18 cellular contexts compared by ENCODE assay signal in genomic region chr9:109627042-109627441, GRCh38.
"Had no signal": no experiment of that assay in that cellular context is flagged by ENCODE, and none has a peak within 500 bp of the region (broad histone marks: within the 10 kb centered on the region; RNA-seq: fewer than 3 reads in every experiment).

No MANE protein-coding gene starts in this region.

- H3K4me3 ChIP-seq: coronary artery, testis had no signal

- H3K27ac ChIP-seq: coronary artery, epithelial cell of prostate, testis, VCaP had no signal

- H3K4me3 Mint-ChIP-seq: activated CD8-positive, alpha-beta T cell treated with anti-CD3 and anti-CD28 coated beads, Interleukin-2, amount 10 ng/mL, durations not matched to agents 7 days and 5 days; activated naive CD8-positive, alpha-beta T cell treated with anti-CD3 and anti-CD28 coated beads, Interleukin-2, amount 50 U/mL, for 24 hours; activated T-helper 1 cell treated with anti-CD3 and anti-CD28 coated beads, Interleukin-12 subunit alpha, Interleukin-12 subunit beta, Interleukin-2, Interleukin-4 antibody, amounts not matched to agents 30 ng/mL and 10 ng/mL and 1 ng/mL, durations not matched to agents 14 hours and 24 hours and 36 hours; memory B cell; nephron progenitor cell; stimulated activated naive CD8-positive, alpha-beta T cell treated with anti-CD3 and anti-CD28 coated beads, Interleukin-15, amount 100 ng/mL, for 72 hours; T-cell had no signal

- H3K4me1 ChIP-seq: testis had no signal

- H3K4me1 Mint-ChIP-seq: activated naive CD8-positive, alpha-beta T cell treated with anti-CD3 and anti-CD28 coated beads, Interleukin-2, amount 50 U/mL, for 24 hours; memory B cell; nephron progenitor cell; stimulated activated naive CD8-positive, alpha-beta T cell treated with anti-CD3 and anti-CD28 coated beads, Interleukin-15, amount 100 ng/mL, for 72 hours; T-cell had no signal

- H3K27me3 Mint-ChIP-seq: stimulated activated naive CD8-positive, alpha-beta T cell treated with anti-CD3 and anti-CD28 coated beads, Interleukin-15, amount 100 ng/mL, for 72 hours had no signal

- H3K27ac Mint-ChIP-seq: activated CD8-positive, alpha-beta T cell treated with anti-CD3 and anti-CD28 coated beads, Interleukin-2, amount 10 ng/mL, durations not matched to agents 7 days and 5 days; activated naive CD8-positive, alpha-beta T cell treated with anti-CD3 and anti-CD28 coated beads, Interleukin-2, amount 50 U/mL, for 24 hours; activated T-helper 1 cell treated with anti-CD3 and anti-CD28 coated beads, Interleukin-12 subunit alpha, Interleukin-12 subunit beta, Interleukin-2, Interleukin-4 antibody, amounts not matched to agents 30 ng/mL and 10 ng/mL and 1 ng/mL, durations not matched to agents 14 hours and 24 hours and 36 hours; memory B cell; nephron progenitor cell; stimulated activated naive CD8-positive, alpha-beta T cell treated with anti-CD3 and anti-CD28 coated beads, Interleukin-15, amount 100 ng/mL, for 72 hours; T-cell had no signal

- DNase-seq: activated CD4-positive, alpha-beta T cell treated with anti-CD3 and anti-CD28 coated beads for 4 hours; activated CD8-positive, alpha-beta memory T cell treated with anti-CD3 and anti-CD28 coated beads, Interleukin-2, amount 50 U/mL, for 48 hours; activated CD8-positive, alpha-beta T cell treated with anti-CD3 and anti-CD28 coated beads, Interleukin-2, amount 10 ng/mL, durations not matched to agents 7 days and 5 days; activated naive CD4-positive, alpha-beta T cell treated with Interleukin-2 at 50 U/mL for 16 hours; activated naive CD8-positive, alpha-beta T cell treated with anti-CD3 and anti-CD28 coated beads, Interleukin-2, amount 50 U/mL, for 24 hours; effector CD8-positive, alpha-beta T cell; left colon; nephron progenitor cell; stimulated activated CD4-positive, alpha-beta T cell treated with anti-CD3 and anti-CD28 coated beads, Interleukin-4, amount 100 ng/mL, for 1 hour; stimulated activated CD8-positive, alpha-beta memory T cell treated with anti-CD3 and anti-CD28 coated beads, Interleukin-4, amount 100 ng/mL, for 48 hours; stimulated activated naive CD8-positive, alpha-beta T cell treated with anti-CD3 and anti-CD28 coated beads, Interleukin-15, amount 100 ng/mL, for 72 hours; T-cell; testis had no signal

- H3K36me3 Mint-ChIP-seq: memory B cell, T-cell had no signal

- H3K9me3 Mint-ChIP-seq: activated T-helper 1 cell treated with anti-CD3 and anti-CD28 coated beads, Interleukin-12 subunit alpha, Interleukin-12 subunit beta, Interleukin-2, Interleukin-4 antibody, amounts not matched to agents 30 ng/mL and 10 ng/mL and 1 ng/mL, durations not matched to agents 14 hours and 24 hours and 36 hours had no signal

- H3K27me3 ChIP-seq: testis had no signal

- ATAC-seq: activated CD8-positive, alpha-beta T cell treated with anti-CD3 and anti-CD28 coated beads, Interleukin-2, amount 10 ng/mL, durations not matched to agents 7 days and 5 days; activated naive CD8-positive, alpha-beta T cell treated with anti-CD3 and anti-CD28 coated beads, Interleukin-2, amount 50 U/mL, for 24 hours; left colon; stimulated activated naive CD8-positive, alpha-beta T cell treated with anti-CD3 and anti-CD28 coated beads, Interleukin-15, amount 100 ng/mL, for 72 hours; T-cell had no signal

- H3K9me3 ChIP-seq: testis had no signal
